ENCODE assay signal across 8 cellular contexts in genomic region chr3:125165189-125165947, GRCh38. TPM values are rescaled to one million over a fixed set of nuclear protein-coding genes. Genes with fewer than 3 reads are reported as not detected.
A peak's percentile ranks its signal among the peaks of the same experiment; 100 is the strongest.
DNase-seq lines count a peak whose midpoint lies in the region; ATAC-seq and TF ChIP-seq lines count a peak whose summit lies in the region.

No MANE protein-coding gene starts in this region.

- intact Hi-C loops in PC-9 (cut with micrococcal nuclease; ENCODE audit: unreplicated experiment) = loop anchor here (1.0 kb wide), 1 partner anchor 170 kb away; no protein-coding TSS in a partner anchor
- intact Hi-C loops in activated T-helper 2 cell treated with anti-CD3 and anti-CD28 coated beads, Interferon-gamma antibody, Interleukin-2, Interleukin-4, amounts not matched to agents 10 μg/mL and 5 μg/mL and 100 μg/mL, durations not matched to agents 14 hours and 24 hours and 36 hours (cut with micrococcal nuclease) = no loop called here

- no peak overlapping the region for H3K4me3 ChIP-seq in PC-9
- no peak overlapping the region for H3K4me3 ChIP-seq in fibroblast of pulmonary artery (replicated peaks; ENCODE audit: low read depth, low read length)

- CTCF ChIA-PET in PC-9 (lab: Charles Lee) = interaction anchor here (1.0 kb wide), 1 partner anchor 36 kb away, joined by 3 read pairs; no protein-coding TSS in a partner anchor

- no peaks in the 10 kb centered on the region for H3K36me3 Mint-ChIP-seq in activated T-helper 2 cell treated with anti-CD3 and anti-CD28 coated beads, Interferon-gamma antibody, Interleukin-2, Interleukin-4, amounts not matched to agents 10 μg/mL and 5 μg/mL and 100 μg/mL, durations not matched to agents 14 hours and 24 hours and 36 hours (ENCODE audit: low read depth)

- no peaks in the 10 kb centered on the region for H3K27me3 ChIP-seq in PC-9 (ENCODE audit: insufficient read depth, low read depth)

- no TSS peak for BruUV-seq in PC-9 (replicated peaks; lab: Mats Ljungman, UMichigan)

- H3F3A ChIP-seq in PC-9 (ENCODE audit: insufficient read depth, low read depth) = peaks cover 7% of the 10 kb centered on the region; the same call in 1 of the 2 replicates

- H3K9me3 Mint-ChIP-seq in activated T-helper 2 cell treated with anti-CD3 and anti-CD28 coated beads, Interferon-gamma antibody, Interleukin-2, Interleukin-4, amounts not matched to agents 10 μg/mL and 5 μg/mL and 100 μg/mL, durations not matched to agents 14 hours and 24 hours and 36 hours = no peaks in the 10 kb centered on the region

- no peaks in the 10 kb centered on the region for H3K9me2 ChIP-seq in PC-9 (ENCODE audit: insufficient read depth)

- peaks cover 46% of the 10 kb centered on the region for H3K27me3 Mint-ChIP-seq in activated T-helper 2 cell treated with anti-CD3 and anti-CD28 coated beads, Interferon-gamma antibody, Interleukin-2, Interleukin-4, amounts not matched to agents 10 μg/mL and 5 μg/mL and 100 μg/mL, durations not matched to agents 14 hours and 24 hours and 36 hours (ENCODE audit: low read depth)

- H3K4me2 ChIP-seq in PC-9 = no peak overlapping the region

- H3K4me1 Mint-ChIP-seq in activated T-helper 2 cell treated with anti-CD3 and anti-CD28 coated beads, Interferon-gamma antibody, Interleukin-2, Interleukin-4, amounts not matched to agents 10 μg/mL and 5 μg/mL and 100 μg/mL, durations not matched to agents 14 hours and 24 hours and 36 hours (ENCODE audit: low read depth) = peaks cover 4% of the 10 kb centered on the region

- H2AFZ ChIP-seq in PC-9 = no peak overlapping the region

- TF ChIP-seq CTCF in PC-9 (conservative IDR thresholded peaks at IDR 0.05) = peak; percentile 44; the same call in 1 of the 2 replicates
- TF ChIP-seq CTCF in fibroblast of pulmonary artery (IDR thresholded peaks at IDR 0.05; ENCODE audit: low read length, missing control alignments) = peak; percentile 76

- DNase-seq in ELR (ENCODE audit: low read depth) (peak; percentile 68), PC-9 (no peak), fibroblast of pulmonary artery (ENCODE audit: low read depth) (peak; percentile 66), pons (ENCODE audit: low spot score) (peak; percentile 64), NCI-H2171 treated with DMSO at 0.1 percent for 48 hours (lab: John Stamatoyannopoulos, UW) (no peak), NCI-H69 (lab: John Stamatoyannopoulos, UW) (no peak)
- no peak for DNase-seq in activated T-helper 2 cell treated with anti-CD3 and anti-CD28 coated beads, Interferon-gamma antibody, Interleukin-2, Interleukin-4, amounts not matched to agents 10 μg/mL and 5 μg/mL and 100 μg/mL, durations not matched to agents 14 hours and 24 hours and 36 hours (ENCODE audit: low spot score)

- H3K4me3 Mint-ChIP-seq in activated T-helper 2 cell treated with anti-CD3 and anti-CD28 coated beads, Interferon-gamma antibody, Interleukin-2, Interleukin-4, amounts not matched to agents 10 μg/mL and 5 μg/mL and 100 μg/mL, durations not matched to agents 14 hours and 24 hours and 36 hours (ENCODE audit: low read depth) = no peak overlapping the region

- no peaks in the 10 kb centered on the region for H3K79me2 ChIP-seq in PC-9 (ENCODE audit: low read depth)

- peaks cover 15% of the 10 kb centered on the region for H3K4me1 ChIP-seq in PC-9 (replicated peaks; ENCODE audit: insufficient read depth)

- no peaks in the 10 kb centered on the region for H3K9me3 ChIP-seq in PC-9 (ENCODE audit: insufficient read depth, low read depth)

- H4K20me1 ChIP-seq in PC-9 (ENCODE audit: insufficient read depth) = no peaks in the 10 kb centered on the region

- no peak overlapping the region for H3K27ac Mint-ChIP-seq in activated T-helper 2 cell treated with anti-CD3 and anti-CD28 coated beads, Interferon-gamma antibody, Interleukin-2, Interleukin-4, amounts not matched to agents 10 μg/mL and 5 μg/mL and 100 μg/mL, durations not matched to agents 14 hours and 24 hours and 36 hours

- POLR2A ChIA-PET in PC-9 (lab: Charles Lee; ENCODE audit: unreplicated experiment) = no interaction called here

- no peak overlapping the region for H3K27ac ChIP-seq in PC-9

- ATAC-seq in HG03432 (IDR thresholded peaks at IDR 0.05; ENCODE audit: unreplicated experiment) = no peak

- H3K36me3 ChIP-seq in PC-9 (ENCODE audit: low read depth) = no peaks in the 10 kb centered on the region

RNA-seq across cellular contexts. Expression of gene SLC12A8, which starts 47.2 kb away (rescaled TPM):
- 30.7 and 42.9 TPM in 2 replicates for total RNA-seq in PC-9 (2021)
- total RNA-seq in activated T-helper 2 cell treated with anti-CD3 and anti-CD28 coated beads, Interferon-gamma antibody, Interleukin-2, Interleukin-4, amounts not matched to agents 10 μg/mL and 5 μg/mL and 100 μg/mL, durations not matched to agents 14 hours and 24 hours and 36 hours = 1.3 and 1.4 TPM in 2 replicates

Comparison
In these comparisons a context has a peak if more than half of its experiments do, and no peak if none do; other contexts are left out.
1. DNase-seq: peak in ELR (single experiment), fibroblast of pulmonary artery (single experiment) and pons (single experiment); none in PC-9 (0 of 2), NCI-H2171 treated with DMSO at 0.1 percent for 48 hours (single experiment), NCI-H69 (single experiment) and activated T-helper 2 cell treated with anti-CD3 and anti-CD28 coated beads, Interferon-gamma antibody, Interleukin-2, Interleukin-4, amounts not matched to agents 10 μg/mL and 5 μg/mL and 100 μg/mL, durations not matched to agents 14 hours and 24 hours and 36 hours (single experiment).
2. RNA of gene SLC12A8, which starts 47.2 kb away (total RNA-seq): 30.7 to 42.9 TPM in PC-9; 1.3 to 1.4 TPM in activated T-helper 2 cell treated with anti-CD3 and anti-CD28 coated beads, Interferon-gamma antibody, Interleukin-2, Interleukin-4, amounts not matched to agents 10 μg/mL and 5 μg/mL and 100 μg/mL, durations not matched to agents 14 hours and 24 hours and 36 hours; every median in the first group is over 10 times any median in the second.